Comparison of ENCODE assay signal across 1 cellular context in genomic region chr12:109445224-109445623, GRCh38.
TF ChIP-seq lines count a peak whose summit lies in the region.

No MANE protein-coding gene starts in this region.

TF ChIP-seq in IMR-90, 13 proteins besides CTCF, POLR2A, EP300 and RAD21:
- no peak for TF ChIP-seq FOS (IDR thresholded peaks at IDR 0.05; ENCODE audit: low read depth, low read length)
- TF ChIP-seq MAFK (IDR thresholded peaks at IDR 0.05; ENCODE audit: low read depth, low read length): no peak
- no peak for TF ChIP-seq CHD1 (IDR thresholded peaks at IDR 0.05; ENCODE audit: low read depth, low read length)
- TF ChIP-seq CEBPB (IDR thresholded peaks at IDR 0.05; ENCODE audit: low read depth, low read length): no peak
- TF ChIP-seq RFX5 (IDR thresholded peaks at IDR 0.05; ENCODE audit: low read depth, low read length): no peak
- TF ChIP-seq ELK1 (IDR thresholded peaks at IDR 0.05; ENCODE audit: borderline replicate concordance, low read depth, low read length): no peak
- TF ChIP-seq NFE2L2 (IDR thresholded peaks at IDR 0.05; ENCODE audit: low read depth, low read length): no peak
- no peak for TF ChIP-seq MAZ (IDR thresholded peaks at IDR 0.05; ENCODE audit: borderline replicate concordance, low read depth, low read length)
